ENCODE assay signal across 24 cellular contexts in genomic region chr3:11213810-11214450, GRCh38.
"Had no signal": no experiment of that assay in that cellular context is flagged by ENCODE, and none has a peak within 500 bp of the region (broad histone marks: within the 10 kb centered on the region; RNA-seq: fewer than 3 reads in every experiment).

No MANE protein-coding gene starts in this region.

- H3K36me3 Mint-ChIP-seq: memory B cell; stimulated activated memory B cell treated with anti-CD40 and anti-IgM and Interleukin-4, amounts not matched to agents 10 μg/mL and 1 μg/mL and 100 μg/mL, for 72 hours; type B pancreatic cell had no signal

- H3K4me2 ChIP-seq: smooth muscle cell had no signal

- ATAC-seq: activated CD4-positive, CD25-positive, alpha-beta regulatory T cell treated with anti-CD3 and anti-CD28 coated beads, Interleukin-2, amount 50 U/mL, for 24 hours; effector memory CD8-positive, alpha-beta T cell; gastroesophageal sphincter; right lobe of liver; stimulated activated memory B cell treated with anti-CD40 and anti-IgM and Interleukin-4, amounts not matched to agents 10 μg/mL and 1 μg/mL and 100 μg/mL, for 72 hours had no signal

- H3K27me3 ChIP-seq: brain microvascular endothelial cell, dorsolateral prefrontal cortex, esophagus muscularis mucosa, gastroesophageal sphincter, right lobe of liver, stomach, suprapubic skin had no signal

- H3K27ac ChIP-seq: brain microvascular endothelial cell, dorsolateral prefrontal cortex, esophagus muscularis mucosa, gastroesophageal sphincter, right lobe of liver, stomach, suprapubic skin, VCaP had no signal

- H3K36me3 ChIP-seq: brain microvascular endothelial cell, esophagus muscularis mucosa, gastroesophageal sphincter, right lobe of liver, stomach, suprapubic skin had no signal

- DNase-seq: activated CD4-positive, alpha-beta memory T cell treated with anti-CD3 and anti-CD28 coated beads, Interleukin-2, amount 10 ng/mL, durations not matched to agents 7 days and 5 days; activated CD4-positive, alpha-beta T cell treated with anti-CD3 and anti-CD28 coated beads, Interleukin-2, amount 10 ng/mL, durations not matched to agents 24 days and 14 days; activated gamma-delta T cell; activated naive CD4-positive, alpha-beta T cell treated with anti-CD3 and anti-CD28 coated beads, Interleukin-2, amount 50 U/mL, for 16 hours; anterior cingulate cortex; brain microvascular endothelial cell; caudate nucleus; dorsolateral prefrontal cortex; effector memory CD8-positive, alpha-beta T cell; nucleus accumbens; stimulated activated CD4-positive, alpha-beta T cell treated with anti-CD3 and anti-CD28 coated beads, Interleukin-15, amount 100 ng/mL, for 24 hours; stomach had no signal

- H3K4me3 Mint-ChIP-seq: activated CD4-positive, alpha-beta memory T cell treated with anti-CD3 and anti-CD28 coated beads, Interleukin-2, amount 10 ng/mL, durations not matched to agents 7 days and 5 days; activated CD4-positive, alpha-beta T cell treated with anti-CD3 and anti-CD28 coated beads, Interleukin-2, amount 10 ng/mL, durations not matched to agents 24 days and 14 days; activated T-helper 1 cell treated with anti-CD3 and anti-CD28 coated beads, Interleukin-12 subunit alpha, Interleukin-12 subunit beta, Interleukin-2, Interleukin-4 antibody, amounts not matched to agents 30 ng/mL and 10 ng/mL and 1 ng/mL, durations not matched to agents 14 hours and 24 hours and 36 hours; effector memory CD8-positive, alpha-beta T cell; memory B cell; stimulated activated memory B cell treated with anti-CD40 and anti-IgM and Interleukin-4, amounts not matched to agents 10 μg/mL and 1 μg/mL and 100 μg/mL, for 72 hours; type B pancreatic cell had no signal

- H3K4me1 Mint-ChIP-seq: activated CD4-positive, alpha-beta T cell treated with anti-CD3 and anti-CD28 coated beads, Interleukin-2, amount 10 ng/mL, durations not matched to agents 24 days and 14 days; memory B cell; stimulated activated memory B cell treated with anti-CD40 and anti-IgM and Interleukin-4, amounts not matched to agents 10 μg/mL and 1 μg/mL and 100 μg/mL, for 72 hours had no signal

- FAIRE-seq: islet of Langerhans had no signal

- H3K4me3 ChIP-seq: dorsolateral prefrontal cortex, esophagus muscularis mucosa, gastroesophageal sphincter, right lobe of liver, smooth muscle cell, stomach, suprapubic skin had no signal

- H3K9me3 Mint-ChIP-seq: activated CD4-positive, alpha-beta memory T cell treated with anti-CD3 and anti-CD28 coated beads, Interleukin-2, amount 10 ng/mL, durations not matched to agents 7 days and 5 days; activated CD4-positive, alpha-beta T cell treated with anti-CD3 and anti-CD28 coated beads, Interleukin-2, amount 10 ng/mL, durations not matched to agents 24 days and 14 days; activated T-helper 1 cell treated with anti-CD3 and anti-CD28 coated beads, Interleukin-12 subunit alpha, Interleukin-12 subunit beta, Interleukin-2, Interleukin-4 antibody, amounts not matched to agents 30 ng/mL and 10 ng/mL and 1 ng/mL, durations not matched to agents 14 hours and 24 hours and 36 hours; effector memory CD8-positive, alpha-beta T cell; memory B cell; stimulated activated memory B cell treated with anti-CD40 and anti-IgM and Interleukin-4, amounts not matched to agents 10 μg/mL and 1 μg/mL and 100 μg/mL, for 72 hours; type B pancreatic cell had no signal

- H3K9me3 ChIP-seq: esophagus muscularis mucosa, gastroesophageal sphincter, right lobe of liver, stomach, suprapubic skin had no signal

- H3K4me1 ChIP-seq: right lobe of liver had no signal

- H3K27ac Mint-ChIP-seq: activated CD4-positive, alpha-beta memory T cell treated with anti-CD3 and anti-CD28 coated beads, Interleukin-2, amount 10 ng/mL, durations not matched to agents 7 days and 5 days; activated CD4-positive, alpha-beta T cell treated with anti-CD3 and anti-CD28 coated beads, Interleukin-2, amount 10 ng/mL, durations not matched to agents 24 days and 14 days; activated T-helper 1 cell treated with anti-CD3 and anti-CD28 coated beads, Interleukin-12 subunit alpha, Interleukin-12 subunit beta, Interleukin-2, Interleukin-4 antibody, amounts not matched to agents 30 ng/mL and 10 ng/mL and 1 ng/mL, durations not matched to agents 14 hours and 24 hours and 36 hours; effector memory CD8-positive, alpha-beta T cell; memory B cell; stimulated activated memory B cell treated with anti-CD40 and anti-IgM and Interleukin-4, amounts not matched to agents 10 μg/mL and 1 μg/mL and 100 μg/mL, for 72 hours; type B pancreatic cell had no signal
